ENCODE assay signal across 1 cellular context in the genomic region with DNA sequence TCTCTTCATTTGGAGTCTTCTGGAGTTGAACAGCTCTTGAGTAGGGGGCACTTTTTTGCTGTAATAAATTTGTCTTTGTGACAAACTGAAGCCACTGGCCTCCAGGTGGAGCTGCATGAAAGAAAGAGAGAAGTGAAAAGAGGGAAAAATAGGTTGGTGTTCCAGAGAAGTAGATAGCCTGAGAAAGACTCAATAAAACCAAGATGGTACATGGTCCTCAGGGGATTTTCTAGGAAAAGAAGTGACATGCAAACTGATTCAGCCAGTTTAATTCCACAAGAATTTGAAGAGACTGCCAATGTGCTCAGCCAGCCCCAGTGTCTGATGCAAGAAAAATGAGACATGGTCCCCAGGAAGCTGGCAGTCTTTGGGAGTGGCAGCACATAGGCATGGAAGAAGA.
TF ChIP-seq lines count a peak whose summit lies in the region.

No MANE protein-coding gene starts in this region.

TF ChIP-seq in SK-N-SH treated with all-trans-retinoic acid at 6 μM for 48 hours, 23 proteins besides CTCF, POLR2A, EP300 and RAD21 (continued from another document):
- TF ChIP-seq, protein P1, sequence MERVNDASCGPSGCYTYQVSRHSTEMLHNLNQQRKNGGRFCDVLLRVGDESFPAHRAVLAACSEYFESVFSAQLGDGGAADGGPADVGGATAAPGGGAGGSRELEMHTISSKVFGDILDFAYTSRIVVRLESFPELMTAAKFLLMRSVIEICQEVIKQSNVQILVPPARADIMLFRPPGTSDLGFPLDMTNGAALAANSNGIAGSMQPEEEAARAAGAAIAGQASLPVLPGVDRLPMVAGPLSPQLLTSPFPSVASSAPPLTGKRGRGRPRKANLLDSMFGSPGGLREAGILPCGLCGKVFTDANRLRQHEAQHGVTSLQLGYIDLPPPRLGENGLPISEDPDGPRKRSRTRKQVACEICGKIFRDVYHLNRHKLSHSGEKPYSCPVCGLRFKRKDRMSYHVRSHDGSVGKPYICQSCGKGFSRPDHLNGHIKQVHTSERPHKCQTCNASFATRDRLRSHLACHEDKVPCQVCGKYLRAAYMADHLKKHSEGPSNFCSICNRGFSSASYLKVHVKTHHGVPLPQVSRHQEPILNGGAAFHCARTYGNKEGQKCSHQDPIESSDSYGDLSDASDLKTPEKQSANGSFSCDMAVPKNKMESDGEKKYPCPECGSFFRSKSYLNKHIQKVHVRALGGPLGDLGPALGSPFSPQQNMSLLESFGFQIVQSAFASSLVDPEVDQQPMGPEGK (CRISPR knock-in tag; IDR thresholded peaks at IDR 0.05; ENCODE audit: borderline replicate concordance): no peak
- TF ChIP-seq, protein P2, sequence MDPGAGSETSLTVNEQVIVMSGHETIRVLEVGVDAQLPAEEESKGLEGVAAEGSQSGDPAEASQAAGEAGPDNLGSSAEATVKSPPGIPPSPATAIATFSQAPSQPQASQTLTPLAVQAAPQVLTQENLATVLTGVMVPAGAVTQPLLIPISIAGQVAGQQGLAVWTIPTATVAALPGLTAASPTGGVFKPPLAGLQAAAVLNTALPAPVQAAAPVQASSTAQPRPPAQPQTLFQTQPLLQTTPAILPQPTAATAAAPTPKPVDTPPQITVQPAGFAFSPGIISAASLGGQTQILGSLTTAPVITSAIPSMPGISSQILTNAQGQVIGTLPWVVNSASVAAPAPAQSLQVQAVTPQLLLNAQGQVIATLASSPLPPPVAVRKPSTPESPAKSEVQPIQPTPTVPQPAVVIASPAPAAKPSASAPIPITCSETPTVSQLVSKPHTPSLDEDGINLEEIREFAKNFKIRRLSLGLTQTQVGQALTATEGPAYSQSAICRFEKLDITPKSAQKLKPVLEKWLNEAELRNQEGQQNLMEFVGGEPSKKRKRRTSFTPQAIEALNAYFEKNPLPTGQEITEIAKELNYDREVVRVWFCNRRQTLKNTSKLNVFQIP (CRISPR knock-in tag; IDR thresholded peaks at IDR 0.05; ENCODE audit: borderline replicate concordance, low read depth): no peak
- TF ChIP-seq ZFP3 (CRISPR knock-in tag; IDR thresholded peaks at IDR 0.05) (no peak), ISL1 (CRISPR knock-in tag; IDR thresholded peaks at IDR 0.05) (no peak), TOX (CRISPR knock-in tag; IDR thresholded peaks at IDR 0.05; ENCODE audit: borderline replicate concordance) (no peak), TCF4 (CRISPR knock-in tag; IDR thresholded peaks at IDR 0.05; ENCODE audit: borderline replicate concordance) (no peak), ESRRG (CRISPR knock-in tag; IDR thresholded peaks at IDR 0.05) (no peak), ZC3H10 (CRISPR knock-in tag; IDR thresholded peaks at IDR 0.05) (no peak), CSDC2 (CRISPR knock-in tag; IDR thresholded peaks at IDR 0.05) (no peak), SNAI2 (CRISPR knock-in tag; IDR thresholded peaks at IDR 0.05) (no peak), ZFP30 (CRISPR knock-in tag; IDR thresholded peaks at IDR 0.05) (no peak), RARB (CRISPR knock-in tag; IDR thresholded peaks at IDR 0.05) (no peak)
- TF ChIP-seq, protein P3, sequence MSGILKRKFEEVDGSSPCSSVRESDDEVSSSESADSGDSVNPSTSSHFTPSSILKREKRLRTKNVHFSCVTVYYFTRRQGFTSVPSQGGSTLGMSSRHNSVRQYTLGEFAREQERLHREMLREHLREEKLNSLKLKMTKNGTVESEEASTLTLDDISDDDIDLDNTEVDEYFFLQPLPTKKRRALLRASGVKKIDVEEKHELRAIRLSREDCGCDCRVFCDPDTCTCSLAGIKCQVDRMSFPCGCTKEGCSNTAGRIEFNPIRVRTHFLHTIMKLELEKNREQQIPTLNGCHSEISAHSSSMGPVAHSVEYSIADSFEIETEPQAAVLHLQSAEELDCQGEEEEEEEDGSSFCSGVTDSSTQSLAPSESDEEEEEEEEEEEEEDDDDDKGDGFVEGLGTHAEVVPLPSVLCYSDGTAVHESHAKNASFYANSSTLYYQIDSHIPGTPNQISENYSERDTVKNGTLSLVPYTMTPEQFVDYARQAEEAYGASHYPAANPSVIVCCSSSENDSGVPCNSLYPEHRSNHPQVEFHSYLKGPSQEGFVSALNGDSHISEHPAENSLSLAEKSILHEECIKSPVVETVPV (CRISPR knock-in tag; IDR thresholded peaks at IDR 0.05): no peak
